ENCODE assay signal across 1 cellular context in the genomic region with DNA sequence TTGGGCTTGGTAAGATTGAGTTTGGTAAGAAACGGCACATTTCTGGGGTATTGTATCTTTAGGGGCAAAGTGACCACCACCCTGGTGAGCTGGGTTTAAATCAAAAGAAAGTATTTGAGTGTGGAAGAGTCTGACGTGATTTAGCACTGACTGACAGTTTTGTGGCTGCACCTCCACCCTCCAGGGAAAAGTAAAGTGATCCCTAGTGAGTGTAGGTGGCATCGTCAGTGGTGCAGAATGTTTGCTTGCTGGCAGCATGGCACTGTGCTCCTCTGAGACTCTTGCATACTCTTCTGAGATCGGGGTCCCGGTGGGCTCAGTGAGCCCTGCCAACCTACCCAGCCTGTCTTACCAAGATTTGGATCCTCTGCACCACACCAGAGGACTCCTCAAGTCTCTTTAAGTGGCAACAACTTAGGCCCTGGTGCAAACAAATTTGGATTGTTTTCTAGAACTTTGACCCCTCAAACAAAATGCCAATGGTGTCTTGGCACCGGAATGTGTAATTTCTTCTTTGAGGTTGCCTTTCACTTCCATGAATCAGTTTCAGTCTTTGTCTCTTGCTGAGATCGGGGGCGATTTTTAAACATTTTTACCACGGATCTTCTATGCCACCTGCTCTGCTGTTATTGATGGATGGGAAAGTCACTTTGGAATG.
TF ChIP-seq lines count a peak whose summit lies in the region.

No MANE protein-coding gene starts in this region.

TF ChIP-seq in GM12878, 131 proteins besides CTCF, POLR2A, EP300 and RAD21 (continued from another document):
- TF ChIP-seq E2F8 (IDR thresholded peaks at IDR 0.05; ENCODE audit: low read depth, partially characterized antibody) = no peak
- peak; percentile 34; the same call in 1 of the 2 replicates for TF ChIP-seq IKZF1 (conservative IDR thresholded peaks at IDR 0.05)
- no peak for TF ChIP-seq KDM1A (IDR thresholded peaks at IDR 0.05; ENCODE audit: borderline replicate concordance)
- no peak for TF ChIP-seq ZNF592 (IDR thresholded peaks at IDR 0.05)
- no peak for TF ChIP-seq GABPA (IDR thresholded peaks at IDR 0.05; ENCODE audit: low read depth)
- TF ChIP-seq ATF7 (IDR thresholded peaks at IDR 0.05; ENCODE audit: low read depth) = no peak
- no peak for TF ChIP-seq HCFC1 (IDR thresholded peaks at IDR 0.05; ENCODE audit: low read length)
- TF ChIP-seq HDAC2 (IDR thresholded peaks at IDR 0.05) = no peak
- TF ChIP-seq TARDBP (IDR thresholded peaks at IDR 0.05; ENCODE audit: borderline replicate concordance) = no peak
- TF ChIP-seq YBX1 (IDR thresholded peaks at IDR 0.05) = no peak
- no peak for TF ChIP-seq ESRRA (IDR thresholded peaks at IDR 0.05; ENCODE audit: low read length)
- TF ChIP-seq TAF1 (IDR thresholded peaks at IDR 0.05; ENCODE audit: borderline replicate concordance, low read depth, low read length) = no peak
- TF ChIP-seq CHD1 (IDR thresholded peaks at IDR 0.05; ENCODE audit: low read depth, low read length) = no peak
- no peak for TF ChIP-seq HSF1 (IDR thresholded peaks at IDR 0.05; ENCODE audit: low read depth, low read length)
